In genomic region chr1:241090798-241091197, GRCh38 we compare ENCODE assay signal across 25 cellular contexts.
"Had no signal": no experiment of that assay in that cellular context is flagged by ENCODE, and none has a peak within 500 bp of the region (broad histone marks: within the 10 kb centered on the region; RNA-seq: fewer than 3 reads in every experiment).

No MANE protein-coding gene starts in this region.

- H3K27ac ChIP-seq: epithelial cell of prostate, esophagus squamous epithelium, gastrocnemius medialis, heart right ventricle, left lung, lower lobe of right lung had no signal

- H3K4me1 Mint-ChIP-seq: naive thymus-derived CD8-positive, alpha-beta T cell had no signal

- H3K4me3 Mint-ChIP-seq: dendritic cell treated with granulocyte-macrophage colony-stimulating factor and Interleukin-4, amounts not matched to agents 40 ng/mL and 50 ng/mL, for 4 days; effector memory CD8-positive, alpha-beta T cell; endodermal cell; mesothelial cell of epicardium; naive B cell; naive thymus-derived CD8-positive, alpha-beta T cell had no signal

- H3K9me3 ChIP-seq: esophagus squamous epithelium, gastrocnemius medialis, left lung, lower lobe of right lung, mucosa of descending colon had no signal

- ATAC-seq: effector memory CD8-positive, alpha-beta T cell; esophagus mucosa; gastrocnemius medialis; heart right ventricle; left cardiac atrium; left lung; left ventricle myocardium superior; lower lobe of right lung; mucosa of descending colon; naive thymus-derived CD8-positive, alpha-beta T cell had no signal

- H3K9me3 Mint-ChIP-seq: endodermal cell, mesothelial cell of epicardium had no signal

- H3K36me3 Mint-ChIP-seq: mesothelial cell of epicardium; naive B cell; naive thymus-derived CD8-positive, alpha-beta T cell had no signal

- H3K27me3 ChIP-seq: esophagus squamous epithelium, gastrocnemius medialis, heart right ventricle, left lung had no signal

- H3K36me3 ChIP-seq: esophagus squamous epithelium, gastrocnemius medialis, heart right ventricle, left lung, lower lobe of right lung had no signal

- DNase-seq: cortex of kidney; effector CD8-positive, alpha-beta T cell; effector memory CD8-positive, alpha-beta T cell; endodermal cell; erythroblast; esophagus squamous epithelium; foreskin fibroblast; foreskin melanocyte; gastrocnemius medialis; glutamatergic neuron; head of caudate nucleus; heart right ventricle; hippocampal formation; left cardiac atrium; left lung; left ventricle myocardium superior; lower lobe of right lung; mesenchymal stem cell; mucosa of descending colon; naive B cell; naive thymus-derived CD8-positive, alpha-beta T cell had no signal

- H3K27ac Mint-ChIP-seq: dendritic cell treated with granulocyte-macrophage colony-stimulating factor and Interleukin-4, amounts not matched to agents 40 ng/mL and 50 ng/mL, for 4 days; effector memory CD8-positive, alpha-beta T cell; endodermal cell; mesothelial cell of epicardium; naive B cell; naive thymus-derived CD8-positive, alpha-beta T cell had no signal

- H3K4me3 ChIP-seq: esophagus squamous epithelium, gastrocnemius medialis, heart right ventricle, left lung, lower lobe of right lung, mucosa of descending colon had no signal

- H3K4me1 ChIP-seq: esophagus squamous epithelium, gastrocnemius medialis, heart right ventricle, left lung, lower lobe of right lung had no signal

- H3K27me3 Mint-ChIP-seq: dendritic cell treated with granulocyte-macrophage colony-stimulating factor and Interleukin-4, amounts not matched to agents 40 ng/mL and 50 ng/mL, for 4 days; effector memory CD8-positive, alpha-beta T cell had no signal
